ENCODE assay signal across 9 cellular contexts in the genomic region with DNA sequence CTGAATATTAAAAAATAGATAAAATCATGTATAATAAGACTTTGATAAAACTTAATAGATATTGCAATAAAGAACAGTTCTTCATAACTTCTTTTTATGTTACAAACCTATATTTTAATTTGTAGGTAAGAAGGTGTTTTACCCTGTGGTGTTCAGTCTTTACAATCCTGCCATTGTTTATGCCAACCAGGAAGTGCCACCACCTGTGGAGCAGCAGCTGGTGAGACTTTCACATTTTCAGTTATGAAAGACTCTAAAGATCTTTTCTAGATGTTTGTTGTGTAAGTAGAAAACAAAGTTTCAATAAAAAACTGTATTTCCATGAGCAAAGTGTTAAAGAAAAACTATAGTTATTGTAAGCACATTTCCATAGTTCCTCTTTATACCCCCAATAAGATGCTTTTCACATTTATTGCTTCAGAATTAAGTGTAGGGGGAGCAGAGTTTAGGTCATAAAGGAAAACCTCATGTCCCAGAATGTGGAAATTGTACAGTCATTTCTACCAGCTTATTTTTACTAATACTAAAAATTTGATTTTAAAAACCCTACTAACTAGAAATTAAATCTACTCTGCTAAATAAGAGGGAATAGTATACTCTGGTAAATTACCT. TPM values are rescaled to one million over a fixed set of nuclear protein-coding genes. Genes with fewer than 3 reads are reported as not detected.
DNase-seq lines count a peak whose midpoint lies in the region; ATAC-seq and TF ChIP-seq lines count a peak whose summit lies in the region.
"Had no signal": no experiment of that assay in that cellular context is flagged by ENCODE, and none has a peak within 500 bp of the region (broad histone marks: within the 10 kb centered on the region; RNA-seq: fewer than 3 reads in every experiment).

No MANE protein-coding gene starts in this region.

- H3K27ac ChIP-seq in foreskin keratinocyte (peak overlapping the region; percentile 12), aorta (ENCODE audit: low read depth in 1 of 2, low read length in 2 of 2) (no peak overlapping the region)
- H3K27ac ChIP-seq: A549 had no signal

- ATAC-seq in GM19468 (IDR thresholded peaks at IDR 0.05; ENCODE audit: extremely low read depth, unreplicated experiment), result peak; percentile 90
- peak; percentile 66 for ATAC-seq in HG03280 (IDR thresholded peaks at IDR 0.05; ENCODE audit: unreplicated experiment)
- no peak for ATAC-seq in foreskin keratinocyte
- no peak for ATAC-seq in aorta (ENCODE audit: low FRiP score)
- ATAC-seq: A549 had no signal

- H3K4me1 ChIP-seq in foreskin keratinocyte (peaks cover 10% of the 10 kb centered on the region), aorta (ENCODE audit: control insufficient read depth in 1 of 2, insufficient read depth in 2 of 2, low read length in 2 of 2) (no peaks in the 10 kb centered on the region)
- H3K4me1 ChIP-seq: A549 had no signal

- H3K36me3 ChIP-seq in aorta (ENCODE audit: control insufficient read depth in 1 of 2, insufficient read depth in 2 of 2, low read length in 1 of 2), result peaks cover 2 to 10% of the 10 kb centered on the region in 2 donors

- intact Hi-C loops in aorta (cut with DNase I), result no loop called here

- TF ChIP-seq CTCF in foreskin keratinocyte (conservative IDR thresholded peaks at IDR 0.05), result no peak

- DNase-seq in NCI-H2107 treated with DMSO at 0.1 percent for 48 hours (lab: John Stamatoyannopoulos, UW; ENCODE audit: unreplicated experiment) (peak; percentile 17), NCI-H2107 (lab: John Stamatoyannopoulos, UW) (no peak), foreskin keratinocyte (no peak), H4 (ENCODE audit: low spot score) (no peak), aorta (no peak)
- no peak for DNase-seq in activated CD8-positive, alpha-beta memory T cell treated with anti-CD3 and anti-CD28 coated beads, Interleukin-2, amount 50 U/mL, for 48 hours

- H3K27me3 ChIP-seq in foreskin keratinocyte, result no peaks in the 10 kb centered on the region
- no peaks in the 10 kb centered on the region for H3K27me3 ChIP-seq in aorta (ENCODE audit: control insufficient read depth in 1 of 2, insufficient read depth in 2 of 2, low read length in 1 of 2)

- H3K4me3 ChIP-seq in aorta (ENCODE audit: low read length in 2 of 2), result no peak overlapping the region
- H3K4me3 ChIP-seq: A549 had no signal

- no peaks in the 10 kb centered on the region for H3K9me3 ChIP-seq in aorta (ENCODE audit: control insufficient read depth, low read length)
- H3K9me3 ChIP-seq: A549 had no signal

RNA-seq across cellular contexts. Expression of a gene that starts 28.7 kb away (rescaled TPM):
- total RNA-seq in foreskin keratinocyte, result 12.5 and 13.1 TPM in 2 replicates
- polyA plus RNA-seq in foreskin keratinocyte, result 5.4 TPM in 2 replicates
- total RNA-seq in H4 (2014; rRNA removed; shearing (Covaris generic)), result 1.6 and 3.9 TPM in 2 replicates
- total RNA-seq in aorta, result 10 to 100 TPM; 32.7 to 35.8 TPM
- polyA plus RNA-seq in aorta, result 10 to 100 TPM; 18.2 to 20.1 TPM

Comparison
In these comparisons a context has a peak if more than half of its experiments do, and no peak if none do; other contexts are left out.
1. ATAC-seq: peak in GM19468 (single experiment) and HG03280 (single experiment); none in foreskin keratinocyte (single experiment) and aorta (single experiment).